Comparison of ENCODE assay signal across 1 cellular context in the genomic region with DNA sequence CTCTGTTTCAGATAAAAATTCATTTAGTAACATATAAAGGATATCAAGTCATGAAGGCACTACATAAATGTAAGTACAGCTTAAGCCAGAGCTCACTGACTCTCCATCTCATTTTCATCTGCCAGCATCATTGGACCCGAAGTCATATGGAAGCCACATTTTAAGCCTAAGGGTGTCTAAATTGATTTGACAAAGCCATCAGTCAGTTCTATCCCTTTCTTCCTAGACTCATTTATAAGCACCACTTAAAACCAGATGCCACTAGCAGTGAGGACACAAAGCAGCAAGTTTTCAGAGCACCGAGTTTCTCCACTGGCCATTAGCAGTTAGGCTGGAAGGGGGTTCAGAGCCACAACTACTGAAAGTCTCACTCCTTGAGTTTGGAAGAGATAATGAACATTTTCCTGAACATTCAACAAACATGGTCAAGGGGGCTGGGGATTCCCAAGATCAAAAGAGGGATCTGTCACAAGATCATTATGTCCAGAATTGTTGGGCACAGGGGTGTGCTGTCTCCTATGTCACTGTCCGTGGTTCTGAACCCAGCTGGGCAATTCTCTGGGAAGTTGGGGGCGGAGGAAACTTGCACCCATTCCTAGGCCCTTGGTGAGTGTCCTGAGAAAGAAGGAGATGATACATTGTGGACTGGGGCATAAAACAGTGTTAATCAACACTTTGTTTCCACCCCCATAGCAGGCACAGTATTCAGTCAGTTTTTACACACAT.
A peak's percentile ranks its signal among the peaks of the same experiment; 100 is the strongest.
TF ChIP-seq lines count a peak whose summit lies in the region.

No MANE protein-coding gene starts in this region.

TF ChIP-seq in HepG2, 621 proteins besides CTCF, POLR2A, EP300 and RAD21 (continued from another document and continues in another):
- TF ChIP-seq, protein P1, sequence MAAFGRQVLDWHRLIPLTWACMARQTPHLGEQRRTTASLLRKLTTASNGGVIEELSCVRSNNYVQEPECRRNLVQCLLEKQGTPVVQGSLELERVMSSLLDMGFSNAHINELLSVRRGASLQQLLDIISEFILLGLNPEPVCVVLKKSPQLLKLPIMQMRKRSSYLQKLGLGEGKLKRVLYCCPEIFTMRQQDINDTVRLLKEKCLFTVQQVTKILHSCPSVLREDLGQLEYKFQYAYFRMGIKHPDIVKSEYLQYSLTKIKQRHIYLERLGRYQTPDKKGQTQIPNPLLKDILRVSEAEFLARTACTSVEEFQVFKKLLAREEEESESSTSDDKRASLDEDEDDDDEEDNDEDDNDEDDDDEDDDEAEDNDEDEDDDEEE (CRISPR knock-in tag; IDR thresholded peaks at IDR 0.05) = no peak
- TF ChIP-seq, protein P2, sequence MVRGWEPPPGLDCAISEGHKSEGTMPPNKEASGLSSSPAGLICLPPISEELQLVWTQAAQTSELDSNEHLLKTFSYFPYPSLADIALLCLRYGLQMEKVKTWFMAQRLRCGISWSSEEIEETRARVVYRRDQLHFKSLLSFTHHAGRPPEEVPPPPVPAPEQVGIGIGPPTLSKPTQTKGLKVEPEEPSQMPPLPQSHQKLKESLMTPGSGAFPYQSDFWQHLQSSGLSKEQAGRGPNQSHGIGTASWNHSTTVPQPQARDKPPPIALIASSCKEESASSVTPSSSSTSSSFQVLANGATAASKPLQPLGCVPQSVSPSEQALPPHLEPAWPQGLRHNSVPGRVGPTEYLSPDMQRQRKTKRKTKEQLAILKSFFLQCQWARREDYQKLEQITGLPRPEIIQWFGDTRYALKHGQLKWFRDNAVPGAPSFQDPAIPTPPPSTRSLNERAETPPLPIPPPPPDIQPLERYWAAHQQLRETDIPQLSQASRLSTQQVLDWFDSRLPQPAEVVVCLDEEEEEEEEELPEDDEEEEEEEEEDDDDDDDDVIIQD (CRISPR knock-in tag; IDR thresholded peaks at IDR 0.05; ENCODE audit: low read depth) = no peak
- TF ChIP-seq NCOA2 (CRISPR knock-in tag; IDR thresholded peaks at IDR 0.05) (no peak), MED8 (CRISPR knock-in tag; IDR thresholded peaks at IDR 0.05; ENCODE audit: insufficient replicate concordance) (no peak), AHR (CRISPR knock-in tag; IDR thresholded peaks at IDR 0.05) (no peak), ZNF484 (CRISPR knock-in tag; IDR thresholded peaks at IDR 0.05; ENCODE audit: borderline replicate concordance, low read depth) (no peak), JARID2 (CRISPR knock-in tag; IDR thresholded peaks at IDR 0.05; ENCODE audit: insufficient replicate concordance) (no peak), HHEX (CRISPR knock-in tag; IDR thresholded peaks at IDR 0.05) (no peak), ZNF709 (CRISPR knock-in tag; IDR thresholded peaks at IDR 0.05) (no peak), GATAD1 (CRISPR knock-in tag; IDR thresholded peaks at IDR 0.05) (no peak), SUZ12 (IDR thresholded peaks at IDR 0.05; ENCODE audit: low read depth, low read length) (no peak), HOXA5 (CRISPR knock-in tag; IDR thresholded peaks at IDR 0.05) (0 out of 2 replicates have a peak, but pooled peaks have one; percentile 35), RCOR2 (CRISPR knock-in tag; IDR thresholded peaks at IDR 0.05) (no peak), STAG1 (CRISPR knock-in tag; IDR thresholded peaks at IDR 0.05) (no peak), MTF1 (CRISPR knock-in tag; IDR thresholded peaks at IDR 0.05) (no peak), SRY (CRISPR knock-in tag; IDR thresholded peaks at IDR 0.05) (no peak), RARA (CRISPR knock-in tag; IDR thresholded peaks at IDR 0.05) (0 out of 2 replicates have a peak, but pooled peaks have one; percentile 31), ZNF136 (CRISPR knock-in tag; IDR thresholded peaks at IDR 0.05; ENCODE audit: low read depth) (no peak), MIER2 (CRISPR knock-in tag; IDR thresholded peaks at IDR 0.05) (peak; percentile 96), ZNF451 (CRISPR knock-in tag; IDR thresholded peaks at IDR 0.05) (no peak), ZNF850 (CRISPR knock-in tag; conservative IDR thresholded peaks at IDR 0.05) (no peak), REPIN1 (CRISPR knock-in tag; IDR thresholded peaks at IDR 0.05; ENCODE audit: borderline replicate concordance, low read depth) (no peak), ZNF891 (CRISPR knock-in tag; IDR thresholded peaks at IDR 0.05) (no peak), TEAD3 (CRISPR knock-in tag; optimal IDR thresholded peaks at IDR 0.05; ENCODE audit: borderline replicate concordance) (no peak), NCOA5 (CRISPR knock-in tag; IDR thresholded peaks at IDR 0.05) (no peak), ZNF720 (CRISPR knock-in tag; IDR thresholded peaks at IDR 0.05) (no peak), HOXA9 (CRISPR knock-in tag; IDR thresholded peaks at IDR 0.05; ENCODE audit: borderline replicate concordance) (no peak), GATAD2A (CRISPR knock-in tag; IDR thresholded peaks at IDR 0.05) (no peak), ZNF263 (CRISPR knock-in tag; IDR thresholded peaks at IDR 0.05) (no peak), AKAP8 (CRISPR knock-in tag; IDR thresholded peaks at IDR 0.05) (no peak), HDAC6 (IDR thresholded peaks at IDR 0.05; ENCODE audit: low read depth, low read length) (no peak), ZFP41 (CRISPR knock-in tag; IDR thresholded peaks at IDR 0.05; ENCODE audit: borderline replicate concordance) (no peak), ZNF563 (CRISPR knock-in tag; IDR thresholded peaks at IDR 0.05) (no peak), RFX3 (CRISPR knock-in tag; IDR thresholded peaks at IDR 0.05) (no peak), ZNF33B (CRISPR knock-in tag; IDR thresholded peaks at IDR 0.05) (no peak), NR2F1 (CRISPR knock-in tag; IDR thresholded peaks at IDR 0.05) (no peak), CEBPB (IDR thresholded peaks at IDR 0.05; ENCODE audit: borderline replicate concordance, low read depth, low read length) (no peak), SIN3A (IDR thresholded peaks at IDR 0.05; ENCODE audit: borderline replicate concordance, low read depth, low read length) (no peak), MED1 (CRISPR knock-in tag; IDR thresholded peaks at IDR 0.05) (no peak), ZNF530 (CRISPR knock-in tag; IDR thresholded peaks at IDR 0.05; ENCODE audit: low read depth) (no peak), ARNT (IDR thresholded peaks at IDR 0.05) (no peak)
- TF ChIP-seq, protein P3, sequence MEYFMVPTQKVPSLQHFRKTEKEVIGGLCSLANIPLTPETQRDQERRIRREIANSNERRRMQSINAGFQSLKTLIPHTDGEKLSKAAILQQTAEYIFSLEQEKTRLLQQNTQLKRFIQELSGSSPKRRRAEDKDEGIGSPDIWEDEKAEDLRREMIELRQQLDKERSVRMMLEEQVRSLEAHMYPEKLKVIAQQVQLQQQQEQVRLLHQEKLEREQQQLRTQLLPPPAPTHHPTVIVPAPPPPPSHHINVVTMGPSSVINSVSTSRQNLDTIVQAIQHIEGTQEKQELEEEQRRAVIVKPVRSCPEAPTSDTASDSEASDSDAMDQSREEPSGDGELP (IDR thresholded peaks at IDR 0.05; ENCODE audit: borderline replicate concordance, low read depth) = no peak
- TF ChIP-seq, protein P4, sequence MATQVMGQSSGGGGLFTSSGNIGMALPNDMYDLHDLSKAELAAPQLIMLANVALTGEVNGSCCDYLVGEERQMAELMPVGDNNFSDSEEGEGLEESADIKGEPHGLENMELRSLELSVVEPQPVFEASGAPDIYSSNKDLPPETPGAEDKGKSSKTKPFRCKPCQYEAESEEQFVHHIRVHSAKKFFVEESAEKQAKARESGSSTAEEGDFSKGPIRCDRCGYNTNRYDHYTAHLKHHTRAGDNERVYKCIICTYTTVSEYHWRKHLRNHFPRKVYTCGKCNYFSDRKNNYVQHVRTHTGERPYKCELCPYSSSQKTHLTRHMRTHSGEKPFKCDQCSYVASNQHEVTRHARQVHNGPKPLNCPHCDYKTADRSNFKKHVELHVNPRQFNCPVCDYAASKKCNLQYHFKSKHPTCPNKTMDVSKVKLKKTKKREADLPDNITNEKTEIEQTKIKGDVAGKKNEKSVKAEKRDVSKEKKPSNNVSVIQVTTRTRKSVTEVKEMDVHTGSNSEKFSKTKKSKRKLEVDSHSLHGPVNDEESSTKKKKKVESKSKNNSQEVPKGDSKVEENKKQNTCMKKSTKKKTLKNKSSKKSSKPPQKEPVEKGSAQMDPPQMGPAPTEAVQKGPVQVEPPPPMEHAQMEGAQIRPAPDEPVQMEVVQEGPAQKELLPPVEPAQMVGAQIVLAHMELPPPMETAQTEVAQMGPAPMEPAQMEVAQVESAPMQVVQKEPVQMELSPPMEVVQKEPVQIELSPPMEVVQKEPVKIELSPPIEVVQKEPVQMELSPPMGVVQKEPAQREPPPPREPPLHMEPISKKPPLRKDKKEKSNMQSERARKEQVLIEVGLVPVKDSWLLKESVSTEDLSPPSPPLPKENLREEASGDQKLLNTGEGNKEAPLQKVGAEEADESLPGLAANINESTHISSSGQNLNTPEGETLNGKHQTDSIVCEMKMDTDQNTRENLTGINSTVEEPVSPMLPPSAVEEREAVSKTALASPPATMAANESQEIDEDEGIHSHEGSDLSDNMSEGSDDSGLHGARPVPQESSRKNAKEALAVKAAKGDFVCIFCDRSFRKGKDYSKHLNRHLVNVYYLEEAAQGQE (IDR thresholded peaks at IDR 0.05; ENCODE audit: borderline replicate concordance in 1 of 2, low read depth in 1 of 2, low read length in 2 of 2) = peak; percentile 76 to 96
- TF ChIP-seq, protein P5, sequence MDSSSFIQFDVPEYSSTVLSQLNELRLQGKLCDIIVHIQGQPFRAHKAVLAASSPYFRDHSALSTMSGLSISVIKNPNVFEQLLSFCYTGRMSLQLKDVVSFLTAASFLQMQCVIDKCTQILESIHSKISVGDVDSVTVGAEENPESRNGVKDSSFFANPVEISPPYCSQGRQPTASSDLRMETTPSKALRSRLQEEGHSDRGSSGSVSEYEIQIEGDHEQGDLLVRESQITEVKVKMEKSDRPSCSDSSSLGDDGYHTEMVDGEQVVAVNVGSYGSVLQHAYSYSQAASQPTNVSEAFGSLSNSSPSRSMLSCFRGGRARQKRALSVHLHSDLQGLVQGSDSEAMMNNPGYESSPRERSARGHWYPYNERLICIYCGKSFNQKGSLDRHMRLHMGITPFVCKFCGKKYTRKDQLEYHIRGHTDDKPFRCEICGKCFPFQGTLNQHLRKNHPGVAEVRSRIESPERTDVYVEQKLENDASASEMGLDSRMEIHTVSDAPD (CRISPR knock-in tag; IDR thresholded peaks at IDR 0.05) = no peak
- TF ChIP-seq, protein P6, sequence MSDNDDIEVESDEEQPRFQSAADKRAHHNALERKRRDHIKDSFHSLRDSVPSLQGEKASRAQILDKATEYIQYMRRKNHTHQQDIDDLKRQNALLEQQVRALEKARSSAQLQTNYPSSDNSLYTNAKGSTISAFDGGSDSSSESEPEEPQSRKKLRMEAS (IDR thresholded peaks at IDR 0.05) = no peak
- TF ChIP-seq, protein P7, sequence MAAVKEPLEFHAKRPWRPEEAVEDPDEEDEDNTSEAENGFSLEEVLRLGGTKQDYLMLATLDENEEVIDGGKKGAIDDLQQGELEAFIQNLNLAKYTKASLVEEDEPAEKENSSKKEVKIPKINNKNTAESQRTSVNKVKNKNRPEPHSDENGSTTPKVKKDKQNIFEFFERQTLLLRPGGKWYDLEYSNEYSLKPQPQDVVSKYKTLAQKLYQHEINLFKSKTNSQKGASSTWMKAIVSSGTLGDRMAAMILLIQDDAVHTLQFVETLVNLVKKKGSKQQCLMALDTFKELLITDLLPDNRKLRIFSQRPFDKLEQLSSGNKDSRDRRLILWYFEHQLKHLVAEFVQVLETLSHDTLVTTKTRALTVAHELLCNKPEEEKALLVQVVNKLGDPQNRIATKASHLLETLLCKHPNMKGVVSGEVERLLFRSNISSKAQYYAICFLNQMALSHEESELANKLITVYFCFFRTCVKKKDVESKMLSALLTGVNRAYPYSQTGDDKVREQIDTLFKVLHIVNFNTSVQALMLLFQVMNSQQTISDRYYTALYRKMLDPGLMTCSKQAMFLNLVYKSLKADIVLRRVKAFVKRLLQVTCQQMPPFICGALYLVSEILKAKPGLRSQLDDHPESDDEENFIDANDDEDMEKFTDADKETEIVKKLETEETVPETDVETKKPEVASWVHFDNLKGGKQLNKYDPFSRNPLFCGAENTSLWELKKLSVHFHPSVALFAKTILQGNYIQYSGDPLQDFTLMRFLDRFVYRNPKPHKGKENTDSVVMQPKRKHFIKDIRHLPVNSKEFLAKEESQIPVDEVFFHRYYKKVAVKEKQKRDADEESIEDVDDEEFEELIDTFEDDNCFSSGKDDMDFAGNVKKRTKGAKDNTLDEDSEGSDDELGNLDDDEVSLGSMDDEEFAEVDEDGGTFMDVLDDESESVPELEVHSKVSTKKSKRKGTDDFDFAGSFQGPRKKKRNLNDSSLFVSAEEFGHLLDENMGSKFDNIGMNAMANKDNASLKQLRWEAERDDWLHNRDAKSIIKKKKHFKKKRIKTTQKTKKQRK (IDR thresholded peaks at IDR 0.05; ENCODE audit: low read length) = no peak
- TF ChIP-seq, protein P8, sequence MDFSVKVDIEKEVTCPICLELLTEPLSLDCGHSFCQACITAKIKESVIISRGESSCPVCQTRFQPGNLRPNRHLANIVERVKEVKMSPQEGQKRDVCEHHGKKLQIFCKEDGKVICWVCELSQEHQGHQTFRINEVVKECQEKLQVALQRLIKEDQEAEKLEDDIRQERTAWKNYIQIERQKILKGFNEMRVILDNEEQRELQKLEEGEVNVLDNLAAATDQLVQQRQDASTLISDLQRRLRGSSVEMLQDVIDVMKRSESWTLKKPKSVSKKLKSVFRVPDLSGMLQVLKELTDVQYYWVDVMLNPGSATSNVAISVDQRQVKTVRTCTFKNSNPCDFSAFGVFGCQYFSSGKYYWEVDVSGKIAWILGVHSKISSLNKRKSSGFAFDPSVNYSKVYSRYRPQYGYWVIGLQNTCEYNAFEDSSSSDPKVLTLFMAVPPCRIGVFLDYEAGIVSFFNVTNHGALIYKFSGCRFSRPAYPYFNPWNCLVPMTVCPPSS (IDR thresholded peaks at IDR 0.05) = no peak
- TF ChIP-seq, protein P9, sequence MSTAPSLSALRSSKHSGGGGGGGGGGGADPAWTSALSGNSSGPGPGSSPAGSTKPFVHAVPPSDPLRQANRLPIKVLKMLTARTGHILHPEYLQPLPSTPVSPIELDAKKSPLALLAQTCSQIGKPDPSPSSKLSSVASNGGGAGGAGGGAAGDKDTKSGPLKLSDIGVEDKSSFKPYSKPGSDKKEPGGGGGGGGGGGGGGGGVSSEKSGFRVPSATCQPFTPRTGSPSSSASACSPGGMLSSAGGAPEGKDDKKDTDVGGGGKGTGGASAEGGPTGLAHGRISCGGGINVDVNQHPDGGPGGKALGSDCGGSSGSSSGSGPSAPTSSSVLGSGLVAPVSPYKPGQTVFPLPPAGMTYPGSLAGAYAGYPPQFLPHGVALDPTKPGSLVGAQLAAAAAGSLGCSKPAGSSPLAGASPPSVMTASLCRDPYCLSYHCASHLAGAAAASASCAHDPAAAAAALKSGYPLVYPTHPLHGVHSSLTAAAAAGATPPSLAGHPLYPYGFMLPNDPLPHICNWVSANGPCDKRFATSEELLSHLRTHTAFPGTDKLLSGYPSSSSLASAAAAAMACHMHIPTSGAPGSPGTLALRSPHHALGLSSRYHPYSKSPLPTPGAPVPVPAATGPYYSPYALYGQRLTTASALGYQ (CRISPR knock-in tag; IDR thresholded peaks at IDR 0.05) = no peak
- TF ChIP-seq, protein P10, sequence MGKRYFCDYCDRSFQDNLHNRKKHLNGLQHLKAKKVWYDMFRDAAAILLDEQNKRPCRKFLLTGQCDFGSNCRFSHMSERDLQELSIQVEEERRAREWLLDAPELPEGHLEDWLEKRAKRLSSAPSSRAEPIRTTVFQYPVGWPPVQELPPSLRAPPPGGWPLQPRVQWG (CRISPR knock-in tag; IDR thresholded peaks at IDR 0.05; ENCODE audit: borderline replicate concordance, low read depth) = no peak
